8 cellular contexts compared by ENCODE assay signal in genomic region chr4:3075652-3075981, GRCh38. TPM values are rescaled to one million over a fixed set of nuclear protein-coding genes. Genes with fewer than 3 reads are reported as not detected.
DNase-seq lines count a peak whose midpoint lies in the region; ATAC-seq and TF ChIP-seq lines count a peak whose summit lies in the region.

No MANE protein-coding gene starts in this region.

- peak overlapping the region; percentile 50 for H2AFZ ChIP-seq in fibroblast of lung (ENCODE audit: low read length)

- peak overlapping the region; percentile 94 for H3K4me2 ChIP-seq in fibroblast of lung (ENCODE audit: extremely low read depth, insufficient read depth, low read length)

- no peaks in the 10 kb centered on the region for H3K36me3 ChIP-seq in RWPE2 (ENCODE audit: low read depth)
- H3K36me3 ChIP-seq in fibroblast of lung (ENCODE audit: control insufficient read depth, insufficient read depth, low read length), result no peaks in the 10 kb centered on the region

- no peaks in the 10 kb centered on the region for H4K20me1 ChIP-seq in fibroblast of lung (ENCODE audit: control insufficient read depth, extremely low read depth, insufficient read depth, low read length)

- H3K27ac ChIP-seq in RWPE2 (ENCODE audit: poor library complexity, severe bottlenecking), result peak overlapping the region; percentile 71
- H3K27ac ChIP-seq in fibroblast of lung (ENCODE audit: insufficient read depth, low read length), result peak overlapping the region; percentile 91

- peaks cover 41% of the 10 kb centered on the region for H3K79me2 ChIP-seq in fibroblast of lung (ENCODE audit: control insufficient read depth, insufficient read depth, low read length)

- peaks cover 9% of the 10 kb centered on the region for H3K4me1 ChIP-seq in RWPE2 (ENCODE audit: insufficient read depth, poor library complexity, severe bottlenecking)
- H3K4me1 ChIP-seq in fibroblast of lung (ENCODE audit: control insufficient read depth, extremely low read depth, insufficient read depth, low read length), result peaks cover 13% of the 10 kb centered on the region

- no peak for DNase-seq in GM12865 (ENCODE audit: low read depth)
- DNase-seq in RWPE2 (ENCODE audit: low spot score), result no peak
- DNase-seq in fibroblast of lung (ENCODE audit: low read depth in 2 of 2), result no peak
- no peak for DNase-seq in retinal pigment epithelial cell (ENCODE audit: low read depth)
- no peak for DNase-seq in dermis blood vessel endothelial cell

- no peaks in the 10 kb centered on the region for H3K9me3 ChIP-seq in RWPE2 (ENCODE audit: severe bottlenecking)
- no peaks in the 10 kb centered on the region for H3K9me3 ChIP-seq in fibroblast of lung (ENCODE audit: control insufficient read depth, insufficient read depth, low read depth, low read length)

- TF ChIP-seq CTCF in GM12865 (IDR thresholded peaks at IDR 0.05; ENCODE audit: insufficient read depth, low read depth, low read length, missing control alignments) (no peak), RWPE2 (IDR thresholded peaks at IDR 0.05; ENCODE audit: poor library complexity, severe bottlenecking) (no peak), fibroblast of lung (conservative IDR thresholded peaks at IDR 0.05 in 1 of 2, IDR thresholded peaks at IDR 0.05 in 1 of 2; ENCODE audit: low read depth in 1 of 2, low read length in 2 of 2) (no peak), retinal pigment epithelial cell (conservative IDR thresholded peaks at IDR 0.05; ENCODE audit: low read depth, low read length) (no peak)

- peak overlapping the region; percentile 57 for H3K9ac ChIP-seq in fibroblast of lung (ENCODE audit: insufficient read depth, low read length)

- H3K4me3 ChIP-seq in GM12865 (ENCODE audit: low read depth, low read length) (peak overlapping the region; percentile 91), RWPE2 (ENCODE audit: severe bottlenecking) (peak overlapping the region; percentile 89), fibroblast of lung (replicated peaks in 1 of 4; ENCODE audit: control extremely low read depth in 1 of 4, insufficient read depth in 1 of 4, low read depth in 3 of 4, low read length in 4 of 4) (peak overlapping the region; percentile 88 to 96 (median 92)), retinal pigment epithelial cell (ENCODE audit: low read length) (peak overlapping the region; percentile 88)

- H3K27me3 ChIP-seq in RWPE2 (ENCODE audit: insufficient read depth, poor library complexity, severe bottlenecking) (no peaks in the 10 kb centered on the region), fibroblast of lung (ENCODE audit: control insufficient read depth, insufficient read depth, low read length) (no peaks in the 10 kb centered on the region)

- ATAC-seq in RWPE2 (ENCODE audit: low read depth) (no peak), HG02981 (IDR thresholded peaks at IDR 0.05; ENCODE audit: unreplicated experiment) (no peak), GM18873 (IDR thresholded peaks at IDR 0.05; ENCODE audit: low FRiP score, unreplicated experiment) (no peak), GM18868 (IDR thresholded peaks at IDR 0.05; ENCODE audit: unreplicated experiment) (no peak)

RNA-seq across cellular contexts. Expression of gene HTT, which starts 1.1 kb away (rescaled TPM):
- total RNA-seq in fibroblast of lung, result 41.8 and 52.9 TPM in 2 replicates
- 13.2 and 19.2 TPM in 2 replicates for polyA plus RNA-seq in fibroblast of lung
- 15.5 and 18.1 TPM in 2 replicates for polyA plus RNA-seq in fibroblast of lung (2012)
- polyA minus RNA-seq in fibroblast of lung (ENCODE audit: low replicate concordance), result 172 and 236 TPM in 2 replicates
- total RNA-seq in dermis blood vessel endothelial cell, result 43.9 and 73.8 TPM in 2 replicates

RNA-seq across cellular contexts. Expression of gene HTT-AS, which starts 1.3 kb away (rescaled TPM):
- total RNA-seq in fibroblast of lung (not detected in 2 replicates), dermis blood vessel endothelial cell (not detected in 2 replicates)
- polyA plus RNA-seq in fibroblast of lung, result not detected in 2 replicates
- not detected in 2 replicates for polyA plus RNA-seq in fibroblast of lung (2012)
- not detected in 2 replicates for polyA minus RNA-seq in fibroblast of lung (ENCODE audit: low replicate concordance)
